ENCODE assay signal across 8 cellular contexts in genomic region chr3:69204315-69204957, GRCh38.
DNase-seq lines count a peak whose midpoint lies in the region; ATAC-seq and TF ChIP-seq lines count a peak whose summit lies in the region.

No MANE protein-coding gene starts in this region.

- H3K27me3 Mint-ChIP-seq in CD4-positive, alpha-beta T cell = no peaks in the 10 kb centered on the region

- peaks cover 23% of the 10 kb centered on the region for H3K4me1 Mint-ChIP-seq in CD4-positive, alpha-beta T cell (ENCODE audit: low read depth)

- no peak overlapping the region for H3K4me3 Mint-ChIP-seq in CD4-positive, alpha-beta T cell

- POLR2A ChIA-PET in CD4-positive, alpha-beta T cell (lab: Charles Lee) = no interaction called here

- H3K27me3 ChIP-seq in upper lobe of right lung = no peaks in the 10 kb centered on the region
- no peaks in the 10 kb centered on the region for H3K27me3 ChIP-seq in CD4-positive, alpha-beta T cell (ENCODE audit: control insufficient read depth, insufficient read depth, low read length)

- peak; percentile 58 for ATAC-seq in Right ventricle myocardium inferior
- ATAC-seq in HG03097 (IDR thresholded peaks at IDR 0.05; ENCODE audit: low FRiP score, unreplicated experiment) = peak; percentile 94
- no peak for ATAC-seq in upper lobe of right lung
- no peak for ATAC-seq in CD4-positive, alpha-beta T cell (ENCODE audit: poor library complexity)

- H3K27ac ChIP-seq in upper lobe of right lung = no peak overlapping the region
- H3K27ac ChIP-seq in CD4-positive, alpha-beta T cell (ENCODE audit: low read depth, low read length) = no peak overlapping the region

- CTCF ChIA-PET in CD4-positive, alpha-beta T cell (lab: Charles Lee) = no interaction called here

- peaks cover 24% of the 10 kb centered on the region for H3K4me1 ChIP-seq in upper lobe of right lung

- DNase-seq in Right ventricle myocardium inferior (ENCODE audit: missing footprints) (no peak), cardiac septum (ENCODE audit: low spot score) (no peak), upper lobe of right lung (no peak), amniotic stem cell (lab: John Stamatoyannopoulos, UW) (no peak)
- DNase-seq in activated naive CD4-positive, alpha-beta T cell treated with anti-CD3 and anti-CD28 coated beads, Interleukin-2, amount 50 U/mL, for 16 hours = peak; percentile 54
- DNase-seq in stimulated activated CD4-positive, alpha-beta T cell treated with anti-CD3 and anti-CD28 coated beads, Interleukin-4, amount 100 ng/mL, for 1 hour = peak; percentile 53
- DNase-seq in CD4-positive, alpha-beta T cell = no peak

- no peaks in the 10 kb centered on the region for H3K36me3 Mint-ChIP-seq in CD4-positive, alpha-beta T cell (ENCODE audit: low read depth)

- intact Hi-C loops in Right ventricle myocardium inferior (cut with DNase I) = loop anchor here (5.0 kb wide), 2 partner anchors 38 to 88 kb away; no protein-coding TSS in a partner anchor
- intact Hi-C loops in cardiac septum (cut with DNase I) = no loop called here
- intact Hi-C loops in upper lobe of right lung (cut with DNase I) = no loop called here
- intact Hi-C loops in CD4-positive, alpha-beta T cell (cut with DNase I, micrococcal nuclease) = no loop called here

- H3K27ac Mint-ChIP-seq in CD4-positive, alpha-beta T cell = no peak overlapping the region

- no peak for TF ChIP-seq CTCF in upper lobe of right lung (IDR thresholded peaks at IDR 0.05)
- no peak for TF ChIP-seq CTCF in CD4-positive, alpha-beta T cell (IDR thresholded peaks at IDR 0.05)

- H3K9me3 ChIP-seq in upper lobe of right lung = no peaks in the 10 kb centered on the region
- H3K9me3 ChIP-seq in CD4-positive, alpha-beta T cell (ENCODE audit: control insufficient read depth, low read length) = no peaks in the 10 kb centered on the region

- no peak overlapping the region for H3K4me3 ChIP-seq in upper lobe of right lung

- H3K36me3 ChIP-seq in upper lobe of right lung = peaks cover 29% of the 10 kb centered on the region

- H3K9me3 Mint-ChIP-seq in CD4-positive, alpha-beta T cell = no peaks in the 10 kb centered on the region

Comparison
In these comparisons a context has a peak if more than half of its experiments do, and no peak if none do; other contexts are left out.
1. ATAC-seq: peak in Right ventricle myocardium inferior (single experiment) and HG03097 (single experiment); none in upper lobe of right lung (single experiment) and CD4-positive, alpha-beta T cell (single experiment).
2. DNase-seq: peak in activated naive CD4-positive, alpha-beta T cell treated with anti-CD3 and anti-CD28 coated beads, Interleukin-2, amount 50 U/mL, for 16 hours (single experiment) and stimulated activated CD4-positive, alpha-beta T cell treated with anti-CD3 and anti-CD28 coated beads, Interleukin-4, amount 100 ng/mL, for 1 hour (single experiment); none in Right ventricle myocardium inferior (single experiment), cardiac septum (single experiment), upper lobe of right lung (single experiment), amniotic stem cell (single experiment) and CD4-positive, alpha-beta T cell (0 of 10).